30 cellular contexts compared by ENCODE assay signal in genomic region chr16:7148606-7149005, GRCh38.
"Had no signal": no experiment of that assay in that cellular context is flagged by ENCODE, and none has a peak within 500 bp of the region (broad histone marks: within the 10 kb centered on the region; RNA-seq: fewer than 3 reads in every experiment).

No MANE protein-coding gene starts in this region.

- H3K27ac ChIP-seq: brain microvascular endothelial cell, WERI-Rb-1 had no signal

- ATAC-seq: activated CD4-positive, alpha-beta T cell treated with anti-CD3 and anti-CD28 coated beads for 36 hours; activated CD8-positive, alpha-beta T cell treated with anti-CD3 and anti-CD28 coated beads, Interleukin-2, amount 10 ng/mL, durations not matched to agents 7 days and 5 days; activated T-cell treated with anti-CD3 and anti-CD28 coated beads, Interleukin-2, amount 50 U/mL, for 72 hours; esophagus mucosa; T-helper 17 cell had no signal

- H3K36me3 ChIP-seq: brain microvascular endothelial cell, WERI-Rb-1 had no signal

- H3K36me3 Mint-ChIP-seq: activated CD4-positive, alpha-beta memory T cell treated with anti-CD3 and anti-CD28 coated beads for 36 hours; activated naive CD8-positive, alpha-beta T cell had no signal

- H3K27me3 ChIP-seq: brain microvascular endothelial cell had no signal

- H3K27me3 Mint-ChIP-seq: activated CD4-positive, alpha-beta memory T cell treated with anti-CD3 and anti-CD28 coated beads for 36 hours; activated CD4-positive, alpha-beta T cell treated with anti-CD3 and anti-CD28 coated beads for 36 hours; activated CD4-positive, alpha-beta T cell treated with anti-CD3 and anti-CD28 coated beads, Interleukin-2, amount 10 ng/mL, durations not matched to agents 24 days and 14 days; activated naive CD8-positive, alpha-beta T cell; activated T-cell treated with anti-CD3 and anti-CD28 coated beads, Interleukin-2, amount 50 U/mL, for 24 hours; T-helper 17 cell had no signal

- H3K4me3 Mint-ChIP-seq: activated CD4-positive, alpha-beta memory T cell treated with anti-CD3 and anti-CD28 coated beads for 36 hours; activated CD4-positive, alpha-beta T cell treated with anti-CD3 and anti-CD28 coated beads for 36 hours; activated CD4-positive, alpha-beta T cell treated with anti-CD3 and anti-CD28 coated beads, Interleukin-2, amount 10 ng/mL, durations not matched to agents 24 days and 14 days; activated CD8-positive, alpha-beta T cell treated with anti-CD3 and anti-CD28 coated beads, Interleukin-2, amount 10 ng/mL, durations not matched to agents 7 days and 5 days; activated naive CD8-positive, alpha-beta T cell; activated T-cell treated with anti-CD3 and anti-CD28 coated beads, Interleukin-2, amount 50 U/mL, for 24 hours; activated T-cell treated with anti-CD3 and anti-CD28 coated beads, Interleukin-2, amount 50 U/mL, for 72 hours; endodermal cell; T-helper 17 cell; T-helper 2 cell treated with Interferon-gamma antibody and Interleukin-4, amounts not matched to agents 5 μg/mL and 100 μg/mL, for 36 hours had no signal

- H3K27ac Mint-ChIP-seq: activated CD4-positive, alpha-beta memory T cell treated with anti-CD3 and anti-CD28 coated beads for 36 hours; activated CD4-positive, alpha-beta T cell treated with anti-CD3 and anti-CD28 coated beads for 36 hours; activated CD4-positive, alpha-beta T cell treated with anti-CD3 and anti-CD28 coated beads, Interleukin-2, amount 10 ng/mL, durations not matched to agents 24 days and 14 days; activated CD8-positive, alpha-beta T cell treated with anti-CD3 and anti-CD28 coated beads, Interleukin-2, amount 10 ng/mL, durations not matched to agents 7 days and 5 days; activated naive CD8-positive, alpha-beta T cell; activated T-cell treated with anti-CD3 and anti-CD28 coated beads, Interleukin-2, amount 50 U/mL, for 24 hours; activated T-cell treated with anti-CD3 and anti-CD28 coated beads, Interleukin-2, amount 50 U/mL, for 72 hours; endodermal cell; T-helper 17 cell; T-helper 2 cell treated with Interferon-gamma antibody and Interleukin-4, amounts not matched to agents 5 μg/mL and 100 μg/mL, for 36 hours had no signal

- DNase-seq: activated CD4-positive, alpha-beta memory T cell treated with anti-CD3 and anti-CD28 coated beads for 36 hours; activated CD4-positive, alpha-beta T cell treated with anti-CD3 and anti-CD28 coated beads for 36 hours; activated CD4-positive, alpha-beta T cell treated with anti-CD3 and anti-CD28 coated beads, Interleukin-2, amount 10 ng/mL, durations not matched to agents 24 days and 14 days; activated CD4-positive, CD25-positive, alpha-beta regulatory T cell; activated CD4-positive, CD25-positive, alpha-beta regulatory T cell treated with anti-CD3 and anti-CD28 coated beads, Interleukin-2, amount 50 U/mL, for 72 hours; activated CD8-positive, alpha-beta memory T cell treated with anti-CD3 and anti-CD28 coated beads, Interleukin-2, amount 50 U/mL, for 48 hours; activated CD8-positive, alpha-beta T cell treated with anti-CD3 and anti-CD28 coated beads, Interleukin-2, amount 10 ng/mL, durations not matched to agents 7 days and 5 days; activated gamma-delta T cell; activated naive CD4-positive, alpha-beta T cell; activated naive CD4-positive, alpha-beta T cell treated with anti-CD3 and anti-CD28 coated beads, Interleukin-2, amount 50 U/mL, for 16 hours; activated T-cell treated with anti-CD3 and anti-CD28 coated beads for 4 hours; activated T-cell treated with anti-CD3 and anti-CD28 coated beads, Interleukin-2, amount 50 U/mL, for 24 hours; activated T-cell treated with anti-CD3 and anti-CD28 coated beads, Interleukin-2, amount 50 U/mL, for 72 hours; amniotic stem cell; anterior cingulate cortex; brain microvascular endothelial cell; caudate nucleus; cortex of kidney; dermis blood vessel endothelial cell; effector memory CD4-positive, alpha-beta T cell; endodermal cell; foreskin fibroblast; SW 1271; T-helper 1 cell; T-helper 17 cell; T1000; WERI-Rb-1 had no signal

- H3K4me1 Mint-ChIP-seq: activated CD4-positive, alpha-beta T cell treated with anti-CD3 and anti-CD28 coated beads for 36 hours; activated CD4-positive, alpha-beta T cell treated with anti-CD3 and anti-CD28 coated beads, Interleukin-2, amount 10 ng/mL, durations not matched to agents 24 days and 14 days; endodermal cell; T-helper 17 cell had no signal
